In the genomic region with DNA sequence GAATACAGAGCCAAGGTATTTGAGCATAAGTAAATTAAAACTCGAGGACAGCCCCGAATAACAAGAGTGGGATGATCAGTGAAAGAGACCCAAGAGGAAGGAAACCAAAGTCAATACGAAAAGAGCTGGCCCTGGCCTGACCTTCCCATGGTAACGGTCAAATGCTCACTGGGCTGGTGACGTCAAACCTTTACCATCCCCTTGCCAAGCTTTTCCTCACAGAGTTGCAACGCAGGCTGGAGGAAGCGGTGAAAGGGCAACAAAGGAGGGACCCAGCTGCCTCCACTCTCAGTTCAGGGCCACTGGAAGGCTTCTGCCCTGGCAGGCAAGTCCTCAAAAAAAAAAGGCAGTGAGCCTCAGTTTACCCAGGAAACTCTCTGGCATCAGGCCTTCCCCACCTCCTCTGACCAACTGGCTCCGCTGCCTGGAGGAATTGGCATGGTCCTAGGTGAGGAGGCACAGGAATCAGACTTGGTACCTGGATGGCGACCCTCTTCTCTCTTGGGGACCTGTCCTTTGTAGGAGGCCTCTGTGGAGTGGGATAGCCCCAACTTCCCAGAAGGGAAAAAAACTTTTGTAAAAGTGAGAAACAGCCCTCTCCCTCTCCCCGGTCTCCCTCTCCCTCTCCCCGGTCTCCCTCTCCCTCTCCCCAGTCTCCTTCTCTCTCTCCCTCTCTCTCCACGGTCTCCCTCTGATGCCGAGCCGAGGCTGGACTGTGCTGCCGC, we compare ENCODE assay signal across 12 cellular contexts.
DNase-seq lines count a peak whose midpoint lies in the region; ATAC-seq and TF ChIP-seq lines count a peak whose summit lies in the region.
"Had no signal": no experiment of that assay in that cellular context is flagged by ENCODE, and none has a peak within 500 bp of the region (broad histone marks: within the 10 kb centered on the region; RNA-seq: fewer than 3 reads in every experiment).

No MANE protein-coding gene starts in this region.

- DNase-seq in RPMI8226 (peak; percentile 96), fibroblast of villous mesenchyme (ENCODE audit: low read depth) (peak; percentile 28), GF-D8 (lab: John Stamatoyannopoulos, UW) (no peak), T-helper 17 cell (no peak), NCI-H2227 treated with DMSO at 0.1 percent for 48 hours (lab: John Stamatoyannopoulos, UW) (no peak)
- no peak for DNase-seq in effector memory CD8-positive, alpha-beta T cell
- DNase-seq: caudate nucleus, NCI-H774, T1000 had no signal

- H3K36me3 Mint-ChIP-seq in nephron (ENCODE audit: low read depth), result peaks cover 4% of the 10 kb centered on the region
- H3K36me3 Mint-ChIP-seq in effector memory CD8-positive, alpha-beta T cell (ENCODE audit: insufficient read depth), result no peaks in the 10 kb centered on the region
- no peaks in the 10 kb centered on the region for H3K36me3 Mint-ChIP-seq in T-helper 17 cell (ENCODE audit: low read depth)

- peak overlapping the region in 4 of 11 experiments; percentile 9 to 44 (median 26); a peak in 4 of 22 replicates for H3K9ac ChIP-seq in BLaER1 treated with 17β-estradiol and CSF1 and Interleukin-3, amounts not matched to agents 10 nM and 100 nM

- no peaks in the 10 kb centered on the region for H4K20me1 ChIP-seq in BLaER1 treated with 17β-estradiol and CSF1 and Interleukin-3, amounts not matched to agents 10 nM and 100 nM

- peak overlapping the region; percentile 19 to 73 (median 54); a peak in 19 of 22 replicates for H3K27ac ChIP-seq in BLaER1 treated with 17β-estradiol and CSF1 and Interleukin-3, amounts not matched to agents 10 nM and 100 nM

- peaks cover 4% of the 10 kb centered on the region for H3K27me3 Mint-ChIP-seq in nephron (ENCODE audit: low read depth)
- no peaks in the 10 kb centered on the region for H3K27me3 Mint-ChIP-seq in effector memory CD8-positive, alpha-beta T cell
- H3K27me3 Mint-ChIP-seq in T-helper 17 cell, result no peaks in the 10 kb centered on the region

- no peaks in the 10 kb centered on the region for H3K36me3 ChIP-seq in BLaER1 treated with 17β-estradiol and CSF1 and Interleukin-3, amounts not matched to agents 10 nM and 100 nM
- H3K36me3 ChIP-seq: HAP-1 had no signal

- peak overlapping the region in 1 of 3 experiments; percentile 58 for H3K4me3 Mint-ChIP-seq in nephron
- no peak overlapping the region for H3K4me3 Mint-ChIP-seq in effector memory CD8-positive, alpha-beta T cell
- H3K4me3 Mint-ChIP-seq in T-helper 17 cell, result no peak overlapping the region

- no peak for ATAC-seq in effector memory CD8-positive, alpha-beta T cell (replicated peaks)
- ATAC-seq in T-helper 17 cell, result no peak

- H3K27me3 ChIP-seq in BLaER1 treated with 17β-estradiol and CSF1 and Interleukin-3, amounts not matched to agents 10 nM and 100 nM, result no peaks in the 10 kb centered on the region

- 0 out of 20 replicates have a peak overlapping the region, but pooled peaks of 1 of the 10 experiments have one; percentile 10 for H3K4me3 ChIP-seq in BLaER1 treated with 17β-estradiol and CSF1 and Interleukin-3, amounts not matched to agents 10 nM and 100 nM
- no peak overlapping the region for H3K4me3 ChIP-seq in fibroblast of villous mesenchyme (ENCODE audit: low read depth, low read length)
- H3K4me3 ChIP-seq: HAP-1 had no signal

- H3K9me3 ChIP-seq in BLaER1 treated with 17β-estradiol and CSF1 and Interleukin-3, amounts not matched to agents 10 nM and 100 nM (replicated peaks in 1 of 11), result peaks cover 0 to 33% (median 27%) of the 10 kb centered on the region in 11 experiments; a peak in 17 of 22 replicates
- no peaks in the 10 kb centered on the region for H3K9me3 ChIP-seq in T-helper 17 cell (ENCODE audit: control insufficient read depth, low read length, poor library complexity, severe bottlenecking)

- peaks cover 15% of the 10 kb centered on the region for H3K9me3 Mint-ChIP-seq in nephron
- no peaks in the 10 kb centered on the region for H3K9me3 Mint-ChIP-seq in effector memory CD8-positive, alpha-beta T cell

- no peak for TF ChIP-seq CTCF in fibroblast of villous mesenchyme (IDR thresholded peaks at IDR 0.05; ENCODE audit: insufficient read depth, low read depth, low read length)
- TF ChIP-seq CTCF in nephron (IDR thresholded peaks at IDR 0.05; ENCODE audit: unreplicated experiment in 3 of 3), result no peak

- H3K27ac Mint-ChIP-seq in nephron (peak overlapping the region; percentile 10 to 69 (median 46)), T-helper 17 cell (no peak overlapping the region)
- no peak overlapping the region for H3K27ac Mint-ChIP-seq in effector memory CD8-positive, alpha-beta T cell

- H3K4me1 Mint-ChIP-seq in nephron (peaks cover 44% of the 10 kb centered on the region), T-helper 17 cell (no peaks in the 10 kb centered on the region)
- no peaks in the 10 kb centered on the region for H3K4me1 Mint-ChIP-seq in effector memory CD8-positive, alpha-beta T cell (ENCODE audit: low read depth in 2 of 2)

- peaks cover 41 to 76% (median 59%) of the 10 kb centered on the region in 10 experiments for H3K4me1 ChIP-seq in BLaER1 treated with 17β-estradiol and CSF1 and Interleukin-3, amounts not matched to agents 10 nM and 100 nM
- H3K4me1 ChIP-seq: HAP-1 had no signal

- peak overlapping the region; percentile 63 to 85 (median 74) for H3K4me2 ChIP-seq in BLaER1 treated with 17β-estradiol and CSF1 and Interleukin-3, amounts not matched to agents 10 nM and 100 nM

Comparison
In these comparisons a context has a peak if more than half of its experiments do, and no peak if none do; other contexts are left out.
1. DNase-seq: peak in RPMI8226 (single experiment) and fibroblast of villous mesenchyme (single experiment); none in GF-D8 (single experiment), effector memory CD8-positive, alpha-beta T cell (0 of 3), T-helper 17 cell (0 of 3) and NCI-H2227 treated with DMSO at 0.1 percent for 48 hours (single experiment).
2. H3K27ac Mint-ChIP-seq: peak in nephron (3 of 3); none in effector memory CD8-positive, alpha-beta T cell (0 of 2) and T-helper 17 cell (single experiment).